ENCODE assay signal across 11 cellular contexts in the genomic region with DNA sequence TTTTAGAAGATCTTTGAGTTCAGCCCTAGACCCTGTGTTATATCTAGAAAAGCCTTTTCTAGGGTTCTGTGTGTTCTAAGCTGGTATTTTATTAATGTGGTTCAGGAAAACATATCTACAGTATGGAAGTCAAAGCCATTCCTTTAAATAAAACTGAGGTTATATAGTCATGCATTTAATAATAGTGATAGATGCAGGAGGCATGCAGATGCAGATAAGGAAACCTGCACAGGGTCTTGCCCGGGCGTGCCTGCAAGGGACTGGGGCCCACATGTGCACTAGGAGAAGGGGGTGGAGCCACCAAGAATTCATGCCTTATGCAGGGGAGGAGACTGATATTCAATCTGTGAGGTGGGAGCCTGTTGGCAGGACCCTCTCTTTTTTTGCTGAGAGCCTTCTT.
A peak's percentile ranks its signal among the peaks of the same experiment; 100 is the strongest.
DNase-seq lines count a peak whose midpoint lies in the region; ATAC-seq, FAIRE-seq and TF ChIP-seq lines count a peak whose summit lies in the region.
"Had no signal": no experiment of that assay in that cellular context is flagged by ENCODE, and none has a peak within 500 bp of the region (broad histone marks: within the 10 kb centered on the region; RNA-seq: fewer than 3 reads in every experiment).

No MANE protein-coding gene starts in this region.

- peaks cover 11% of the 10 kb centered on the region for H3K27me3 Mint-ChIP-seq in activated CD8-positive, alpha-beta memory T cell treated with anti-CD3 and anti-CD28 coated beads, Interleukin-2, amount 10 ng/mL, durations not matched to agents 7 days and 5 days
- H3K27me3 Mint-ChIP-seq: activated naive CD8-positive, alpha-beta T cell treated with anti-CD3 and anti-CD28 coated beads, Interleukin-2, amount 50 U/mL, for 24 hours had no signal

- TF ChIP-seq POLR2A in H54 (IDR thresholded peaks at IDR 0.05; ENCODE audit: low read depth, low read length) = no peak

- peak overlapping the region; percentile 84 for H3K27ac ChIP-seq in RWPE2 (ENCODE audit: poor library complexity, severe bottlenecking)
- H3K27ac ChIP-seq in skin epidermis = peak overlapping the region in 12 of 21 experiments; percentile 6 to 70 (median 50)
- H3K27ac ChIP-seq: psoas muscle had no signal

- FAIRE-seq in H54 (lab: Jason Lieb, UNC) = no peak

- H3K27me3 ChIP-seq in RWPE2 (ENCODE audit: insufficient read depth, poor library complexity, severe bottlenecking) = no peaks in the 10 kb centered on the region

- DNase-seq in NCI-H82 (lab: John Stamatoyannopoulos, UW) (peak; percentile 47), NCI-H82 treated with DMSO at 0.1 percent for 48 hours (lab: John Stamatoyannopoulos, UW; ENCODE audit: unreplicated experiment) (no peak), RWPE2 (ENCODE audit: low spot score) (peak; percentile 88), fibroblast of mammary gland (ENCODE audit: low read depth) (peak; percentile 40), H54 (ENCODE audit: insufficient read length, low spot score) (no peak), NCI-H1105 (lab: John Stamatoyannopoulos, UW) (no peak)
- DNase-seq in activated CD8-positive, alpha-beta memory T cell treated with anti-CD3 and anti-CD28 coated beads, Interleukin-2, amount 10 ng/mL, durations not matched to agents 7 days and 5 days = no peak
- DNase-seq: activated CD4-positive, CD25-positive, alpha-beta regulatory T cell; activated naive CD8-positive, alpha-beta T cell treated with anti-CD3 and anti-CD28 coated beads, Interleukin-2, amount 50 U/mL, for 24 hours; psoas muscle had no signal

- H3K9me3 ChIP-seq in RWPE2 (ENCODE audit: severe bottlenecking) = no peaks in the 10 kb centered on the region
- H3K9me3 ChIP-seq: psoas muscle had no signal

- CTCF ChIA-PET in activated CD8-positive, alpha-beta memory T cell treated with anti-CD3 and anti-CD28 coated beads, Interleukin-2, amount 10 ng/mL, durations not matched to agents 7 days and 5 days (lab: Charles Lee) = no interaction called here

- no peak for TF ChIP-seq CTCF in RWPE2 (IDR thresholded peaks at IDR 0.05; ENCODE audit: poor library complexity, severe bottlenecking)
- no peak for TF ChIP-seq CTCF in fibroblast of mammary gland (conservative IDR thresholded peaks at IDR 0.05; ENCODE audit: control insufficient read depth, insufficient read depth, low read depth, low read length)

- no peaks in the 10 kb centered on the region for H3K36me3 ChIP-seq in RWPE2 (ENCODE audit: low read depth)

- ATAC-seq in RWPE2 (ENCODE audit: low read depth) = peak; percentile 100
- no peak for ATAC-seq in activated CD8-positive, alpha-beta memory T cell treated with anti-CD3 and anti-CD28 coated beads, Interleukin-2, amount 10 ng/mL, durations not matched to agents 7 days and 5 days
- ATAC-seq: activated naive CD8-positive, alpha-beta T cell treated with anti-CD3 and anti-CD28 coated beads, Interleukin-2, amount 50 U/mL, for 24 hours; psoas muscle had no signal

- H3K4me1 Mint-ChIP-seq in activated CD8-positive, alpha-beta memory T cell treated with anti-CD3 and anti-CD28 coated beads, Interleukin-2, amount 10 ng/mL, durations not matched to agents 7 days and 5 days = peaks cover 10% of the 10 kb centered on the region

- no peaks in the 10 kb centered on the region for H3K9me3 Mint-ChIP-seq in activated CD8-positive, alpha-beta memory T cell treated with anti-CD3 and anti-CD28 coated beads, Interleukin-2, amount 10 ng/mL, durations not matched to agents 7 days and 5 days (ENCODE audit: low read depth)
- H3K9me3 Mint-ChIP-seq: activated naive CD8-positive, alpha-beta T cell treated with anti-CD3 and anti-CD28 coated beads, Interleukin-2, amount 50 U/mL, for 24 hours had no signal

- peaks cover 16% of the 10 kb centered on the region for H3K4me1 ChIP-seq in RWPE2 (ENCODE audit: insufficient read depth, poor library complexity, severe bottlenecking)
- H3K4me1 ChIP-seq: psoas muscle had no signal

- no peaks in the 10 kb centered on the region for H3K36me3 Mint-ChIP-seq in activated CD8-positive, alpha-beta memory T cell treated with anti-CD3 and anti-CD28 coated beads, Interleukin-2, amount 10 ng/mL, durations not matched to agents 7 days and 5 days

- no peak overlapping the region for H3K27ac Mint-ChIP-seq in activated CD8-positive, alpha-beta memory T cell treated with anti-CD3 and anti-CD28 coated beads, Interleukin-2, amount 10 ng/mL, durations not matched to agents 7 days and 5 days
- H3K27ac Mint-ChIP-seq: activated naive CD8-positive, alpha-beta T cell treated with anti-CD3 and anti-CD28 coated beads, Interleukin-2, amount 50 U/mL, for 24 hours had no signal

- H3K4me3 Mint-ChIP-seq in activated CD8-positive, alpha-beta memory T cell treated with anti-CD3 and anti-CD28 coated beads, Interleukin-2, amount 10 ng/mL, durations not matched to agents 7 days and 5 days = no peak overlapping the region
- H3K4me3 Mint-ChIP-seq: activated naive CD8-positive, alpha-beta T cell treated with anti-CD3 and anti-CD28 coated beads, Interleukin-2, amount 50 U/mL, for 24 hours had no signal

- H3K4me3 ChIP-seq in RWPE2 (ENCODE audit: severe bottlenecking) = no peak overlapping the region
- no peak overlapping the region for H3K4me3 ChIP-seq in fibroblast of mammary gland (ENCODE audit: control insufficient read depth, low read depth, low read length)
- H3K4me3 ChIP-seq in skin epidermis = no peak overlapping the region
- H3K4me3 ChIP-seq: psoas muscle had no signal

Comparison
In these comparisons a context has a peak if more than half of its experiments do, and no peak if none do; other contexts are left out.
1. DNase-seq: peak in NCI-H82 (single experiment), RWPE2 (single experiment) and fibroblast of mammary gland (single experiment); none in NCI-H82 treated with DMSO at 0.1 percent for 48 hours (single experiment), H54 (single experiment), NCI-H1105 (single experiment) and activated CD8-positive, alpha-beta memory T cell treated with anti-CD3 and anti-CD28 coated beads, Interleukin-2, amount 10 ng/mL, durations not matched to agents 7 days and 5 days (single experiment).